In genomic region chr5:14593326-14594036, GRCh38 we compare ENCODE assay signal across 10 cellular contexts. TPM values are rescaled to one million over a fixed set of nuclear protein-coding genes. Genes with fewer than 3 reads are reported as not detected.
DNase-seq lines count a peak whose midpoint lies in the region; ATAC-seq, FAIRE-seq and TF ChIP-seq lines count a peak whose summit lies in the region.
"Had no signal": no experiment of that assay in that cellular context is flagged by ENCODE, and none has a peak within 500 bp of the region (broad histone marks: within the 10 kb centered on the region; RNA-seq: fewer than 3 reads in every experiment).

No MANE protein-coding gene starts in this region.

- no peak overlapping the region for H2AFZ ChIP-seq in OCI-LY3 (ENCODE audit: low read depth, low read length)
- H2AFZ ChIP-seq: parathyroid adenoma had no signal

- H3K36me3 Mint-ChIP-seq in activated T-cell treated with anti-CD3 and anti-CD28 coated beads, Interleukin-2, amount 50 U/mL, for 24 hours (ENCODE audit: low read depth): no peaks in the 10 kb centered on the region

- TF ChIP-seq CTCF in OCI-LY3 (IDR thresholded peaks at IDR 0.05; ENCODE audit: low read depth, low read length) (no peak), astrocyte of the spinal cord (IDR thresholded peaks at IDR 0.05; ENCODE audit: low read depth, low read length) (no peak)

- H3K4me1 ChIP-seq in OCI-LY3 (ENCODE audit: low read length): peaks cover 95% of the 10 kb centered on the region

- H3K27ac ChIP-seq in OCI-LY3 (ENCODE audit: low read length): peak overlapping the region; percentile 92; the same call in 1 of the 2 replicates
- H3K27ac ChIP-seq: parathyroid adenoma had no signal

- peak overlapping the region; percentile 60; the same call in 1 of the 2 replicates for H3K9ac ChIP-seq in OCI-LY3 (ENCODE audit: low read length)
- H3K9ac ChIP-seq: parathyroid adenoma had no signal

- H3K4me3 ChIP-seq in OCI-LY3 (ENCODE audit: low read length) (no peak overlapping the region), astrocyte of the spinal cord (ENCODE audit: low read depth, low read length) (no peak overlapping the region), H7 (ENCODE audit: insufficient read depth, low read depth, low read length) (no peak overlapping the region)

- 0 out of 2 replicates have a peak, but pooled peaks cover 5% of the 10 kb centered on the region for H3K9me3 ChIP-seq in OCI-LY3 (ENCODE audit: insufficient read depth, low read length)

- peak; percentile 75 for ATAC-seq in stimulated activated naive CD8-positive, alpha-beta T cell treated with anti-CD3 and anti-CD28 coated beads, Interleukin-15, amount 100 ng/mL, for 72 hours

- in situ Hi-C loops in astrocyte of the spinal cord (cut with HindIII; ENCODE audit: low sequenced_read_pairs): no loop called here

- no peaks in the 10 kb centered on the region for H3K9me3 Mint-ChIP-seq in activated T-cell treated with anti-CD3 and anti-CD28 coated beads, Interleukin-2, amount 50 U/mL, for 24 hours
- no peaks in the 10 kb centered on the region for H3K9me3 Mint-ChIP-seq in stimulated activated naive CD8-positive, alpha-beta T cell treated with anti-CD3 and anti-CD28 coated beads, Interleukin-15, amount 100 ng/mL, for 72 hours

- H4K20me1 ChIP-seq in OCI-LY3 (ENCODE audit: insufficient read depth, low read length): no peaks in the 10 kb centered on the region

- H3K79me2 ChIP-seq in OCI-LY3 (ENCODE audit: low read length): peaks cover 54% of the 10 kb centered on the region

- peak overlapping the region; percentile 72 for H3K4me3 Mint-ChIP-seq in activated T-cell treated with anti-CD3 and anti-CD28 coated beads, Interleukin-2, amount 50 U/mL, for 24 hours
- H3K4me3 Mint-ChIP-seq in stimulated activated naive CD8-positive, alpha-beta T cell treated with anti-CD3 and anti-CD28 coated beads, Interleukin-15, amount 100 ng/mL, for 72 hours: peak overlapping the region; percentile 82

- H3K36me3 ChIP-seq in OCI-LY3 (replicated peaks; ENCODE audit: low read depth, low read length) (peaks cover 22% of the 10 kb centered on the region), H7 (replicated peaks; ENCODE audit: control insufficient read depth, insufficient read depth, low read length) (no peaks in the 10 kb centered on the region)

- peak overlapping the region; percentile 71 for H3K4me2 ChIP-seq in OCI-LY3 (ENCODE audit: low read length)

- H3K27ac Mint-ChIP-seq in activated T-cell treated with anti-CD3 and anti-CD28 coated beads, Interleukin-2, amount 50 U/mL, for 24 hours: peak overlapping the region; percentile 93
- peak overlapping the region; percentile 97 to 98 for H3K27ac Mint-ChIP-seq in stimulated activated naive CD8-positive, alpha-beta T cell treated with anti-CD3 and anti-CD28 coated beads, Interleukin-15, amount 100 ng/mL, for 72 hours

- FAIRE-seq in GM12892 (lab: Jason Lieb, UNC) (no peak), urothelium cell line (lab: Jason Lieb, UNC) (no peak)

- no peak for DNase-seq in activated T-cell treated with anti-CD3 and anti-CD28 coated beads, Interleukin-2, amount 50 U/mL, for 24 hours
- DNase-seq in activated T-cell treated with anti-CD3 and anti-CD28 coated beads for 4 hours (no peak), astrocyte of the spinal cord (ENCODE audit: low read depth, low spot score) (peak; percentile 21), GM12892 (ENCODE audit: insufficient read length) (no peak), H7 (no peak), urothelium cell line (ENCODE audit: low spot score) (no peak)
- peak; percentile 63 to 77 for DNase-seq in stimulated activated naive CD8-positive, alpha-beta T cell treated with anti-CD3 and anti-CD28 coated beads, Interleukin-15, amount 100 ng/mL, for 72 hours
- DNase-seq: effector CD8-positive, alpha-beta T cell had no signal

- TF ChIP-seq POLR2A in GM12892 (IDR thresholded peaks at IDR 0.05; ENCODE audit: low read depth, low read length): no peak

- H3K27me3 Mint-ChIP-seq in activated T-cell treated with anti-CD3 and anti-CD28 coated beads, Interleukin-2, amount 50 U/mL, for 24 hours: no peaks in the 10 kb centered on the region
- H3K27me3 Mint-ChIP-seq in stimulated activated naive CD8-positive, alpha-beta T cell treated with anti-CD3 and anti-CD28 coated beads, Interleukin-15, amount 100 ng/mL, for 72 hours: no peaks in the 10 kb centered on the region

- H3K27me3 ChIP-seq in OCI-LY3 (ENCODE audit: low read depth, low read length): no peaks in the 10 kb centered on the region
- no peaks in the 10 kb centered on the region for H3K27me3 ChIP-seq in H7 (ENCODE audit: control insufficient read depth, insufficient read depth, low read length)

- H3K4me1 Mint-ChIP-seq in activated T-cell treated with anti-CD3 and anti-CD28 coated beads, Interleukin-2, amount 50 U/mL, for 24 hours (ENCODE audit: low read depth): peaks cover 92% of the 10 kb centered on the region
- peaks cover 100% of the 10 kb centered on the region for H3K4me1 Mint-ChIP-seq in stimulated activated naive CD8-positive, alpha-beta T cell treated with anti-CD3 and anti-CD28 coated beads, Interleukin-15, amount 100 ng/mL, for 72 hours

RNA-seq across cellular contexts. Expression of gene OTULINL, which starts 11.9 kb away (rescaled TPM):
- 0.17 TPM for polyA plus RNA-seq in GM12892 (2012; ENCODE audit: missing spikeins)
- 2.7 and 3.3 TPM in 2 replicates for total RNA-seq in H7 (2014; rRNA removed; shearing (Covaris generic))

Comparison
In these comparisons a context has a peak if more than half of its experiments do, and no peak if none do; other contexts are left out.
1. DNase-seq: peak in astrocyte of the spinal cord (single experiment) and stimulated activated naive CD8-positive, alpha-beta T cell treated with anti-CD3 and anti-CD28 coated beads, Interleukin-15, amount 100 ng/mL, for 72 hours (2 of 2); none in activated T-cell treated with anti-CD3 and anti-CD28 coated beads, Interleukin-2, amount 50 U/mL, for 24 hours (single experiment), activated T-cell treated with anti-CD3 and anti-CD28 coated beads for 4 hours (single experiment), GM12892 (single experiment), H7 (single experiment) and urothelium cell line (single experiment).